Comparison of ENCODE assay signal across 8 cellular contexts in genomic region chr18:158128-159036, GRCh38. TPM values are rescaled to one million over a fixed set of nuclear protein-coding genes. Genes with fewer than 3 reads are reported as not detected.
A peak's percentile ranks its signal among the peaks of the same experiment; 100 is the strongest.
DNase-seq lines count a peak whose midpoint lies in the region; ATAC-seq, FAIRE-seq and TF ChIP-seq lines count a peak whose summit lies in the region.

Gene USP14 (plus strand): TSS chr18:158557. CDS start chr18:158699, 142 bp downstream.

- intact Hi-C loops in Caco-2 (cut with micrococcal nuclease; ENCODE audit: unreplicated experiment): loop anchor here (1.0 to 5.0 kb wide), 2 partner anchors 15 to 46 kb away; no protein-coding TSS in a partner anchor

- peak; percentile 88 for ATAC-seq in GM21381 (IDR thresholded peaks at IDR 0.05; ENCODE audit: unreplicated experiment)

- peak in 1 of 2 experiments; percentile 26 for TF ChIP-seq CTCF in Caco-2 (IDR thresholded peaks at IDR 0.05; ENCODE audit: insufficient read depth in 1 of 2, low read depth in 1 of 2, low read length in 1 of 2, severe bottlenecking in 1 of 2, unreplicated experiment in 1 of 2)

- peak; percentile 98 for FAIRE-seq in HTR-8/SVneo (lab: Jason Lieb, UNC)

- H3K27me3 Mint-ChIP-seq in Caco-2 (ENCODE audit: insufficient read depth, unreplicated experiment): no peaks in the 10 kb centered on the region

- H3K4me1 ChIP-seq in Caco-2: peaks cover 15% of the 10 kb centered on the region; the same call in 1 of the 2 replicates
- no peaks in the 10 kb centered on the region for H3K4me1 ChIP-seq in effector memory CD4-positive, alpha-beta T cell (ENCODE audit: control insufficient read depth, insufficient read depth, low read length, poor library complexity, severe bottlenecking)

- H3K27ac ChIP-seq in effector memory CD4-positive, alpha-beta T cell (ENCODE audit: insufficient read depth, low read length, poor library complexity, severe bottlenecking): peak within 1 kb of the TSS; percentile 77

- H3K4me1 Mint-ChIP-seq in Caco-2 (ENCODE audit: low read depth, unreplicated experiment): peaks cover 6% of the 10 kb centered on the region

- H3K36me3 Mint-ChIP-seq in Caco-2 (ENCODE audit: insufficient read depth, unreplicated experiment): peaks cover 6% of the 10 kb centered on the region

- POLR2A ChIA-PET in Caco-2 (lab: Charles Lee): interaction anchor here (0.6 to 0.7 kb wide), 3 partner anchors 11 to 20 kb away, joined by 3 to 9 read pairs (median 5); no protein-coding TSS in a partner anchor

- no peaks in the 10 kb centered on the region for H3K9me3 ChIP-seq in Caco-2
- H3K9me3 ChIP-seq in effector memory CD4-positive, alpha-beta T cell (ENCODE audit: control insufficient read depth, low read length): no peaks in the 10 kb centered on the region

- peak within 1 kb of the TSS; percentile 90 for H3K4me3 Mint-ChIP-seq in Caco-2 (ENCODE audit: unreplicated experiment)

- H3K4me3 ChIP-seq in Caco-2 (ENCODE audit: low read depth, low read length): peak within 1 kb of the TSS; percentile 78
- H3K4me3 ChIP-seq in effector memory CD4-positive, alpha-beta T cell (ENCODE audit: insufficient read depth, low read depth, low read length, poor library complexity, severe bottlenecking): peak within 1 kb of the TSS; percentile 69

- CTCF ChIA-PET in Caco-2 (lab: Charles Lee): interaction anchor here (0.6 kb wide), 1 partner anchor 70 kb away, joined by 5 read pairs; no protein-coding TSS in a partner anchor

- H3K9me3 Mint-ChIP-seq in Caco-2 (ENCODE audit: unreplicated experiment): no peaks in the 10 kb centered on the region

- H3K27ac Mint-ChIP-seq in Caco-2 (ENCODE audit: unreplicated experiment): peak within 1 kb of the TSS; percentile 93

- DNase-seq in Caco-2: peak; percentile 98 to 99
- peak; percentile 94 for DNase-seq in HTR-8/SVneo (ENCODE audit: insufficient read length, low spot score)
- DNase-seq in NOMO-1 treated with DMSO at 0.1 percent for 48 hours (lab: John Stamatoyannopoulos, UW; ENCODE audit: unreplicated experiment): peak; percentile 98
- DNase-seq in activated CD8-positive, alpha-beta memory T cell treated with anti-CD3 and anti-CD28 coated beads for 4 hours (ENCODE audit: low read depth in 2 of 2): peak; percentile 93 to 97
- DNase-seq in effector memory CD4-positive, alpha-beta T cell: peak; percentile 95 to 97 (median 96)
- DNase-seq in medulla oblongata (ENCODE audit: extremely low spot score): peak; percentile 97
- DNase-seq in stimulated activated CD4-positive, alpha-beta T cell treated with anti-CD3 and anti-CD28 coated beads, TNF-alpha, amount 100 ng/mL, for 48 hours (ENCODE audit: low read depth in 3 of 3): peak; percentile 93 to 98 (median 97)

- no peaks in the 10 kb centered on the region; the same call in 1 of the 2 replicates for H3K36me3 ChIP-seq in Caco-2 (ENCODE audit: control insufficient read depth, insufficient read depth, low read length)
- H3K36me3 ChIP-seq in effector memory CD4-positive, alpha-beta T cell (ENCODE audit: control insufficient read depth, insufficient read depth, low read length): no peaks in the 10 kb centered on the region

- no peaks in the 10 kb centered on the region for H3K27me3 ChIP-seq in Caco-2 (replicated peaks; ENCODE audit: control insufficient read depth, insufficient read depth, low read length)
- H3K27me3 ChIP-seq in effector memory CD4-positive, alpha-beta T cell (replicated peaks; ENCODE audit: control insufficient read depth, insufficient read depth, low read length, poor library complexity, severe bottlenecking): no peaks in the 10 kb centered on the region

- BruUV-seq in Caco-2 (replicated peaks; lab: Mats Ljungman, UMichigan): no TSS peak

RNA-seq across cellular contexts. Expression of gene USP14, which starts in this region (rescaled TPM):
- 86.2 and 95.2 TPM in 2 replicates for total RNA-seq in Caco-2 (2022)

Comparison
In these comparisons a context has a peak if more than half of its experiments do, and no peak if none do; other contexts are left out.
1. Peak in every context shown above with its lines: DNase-seq, ATAC-seq, H3K4me3 ChIP-seq and H3K27ac ChIP-seq.